8 cellular contexts compared by ENCODE assay signal in the genomic region with DNA sequence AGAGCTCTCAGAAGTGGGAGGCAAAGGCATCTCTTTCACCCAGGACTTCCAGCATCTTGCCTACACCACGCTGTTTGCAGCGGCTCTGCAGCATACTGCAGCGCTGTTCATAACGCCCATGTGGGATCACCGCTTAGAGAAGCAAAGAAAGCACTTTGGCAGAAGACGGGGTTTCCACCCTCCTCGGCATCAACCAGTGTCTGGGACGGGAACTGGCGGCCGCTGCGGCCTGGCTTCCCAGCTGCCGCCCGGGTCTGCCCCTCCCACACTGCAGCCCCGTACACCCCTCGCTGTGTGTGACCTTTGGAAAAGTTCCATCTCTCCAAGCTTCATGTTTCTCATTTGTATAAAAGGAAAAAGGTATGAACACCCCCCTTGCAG. TPM values are rescaled to one million over a fixed set of nuclear protein-coding genes. Genes with fewer than 3 reads are reported as not detected.
A peak's percentile ranks its signal among the peaks of the same experiment; 100 is the strongest.
DNase-seq lines count a peak whose midpoint lies in the region; ATAC-seq and TF ChIP-seq lines count a peak whose summit lies in the region.

No MANE protein-coding gene starts in this region.

- peak overlapping the region; percentile 93 for H3K27ac Mint-ChIP-seq in dendritic cell treated with granulocyte-macrophage colony-stimulating factor and Interleukin-4, amounts not matched to agents 40 ng/mL and 50 ng/mL, for 4 days

- H3K4me1 Mint-ChIP-seq in dendritic cell treated with granulocyte-macrophage colony-stimulating factor and Interleukin-4, amounts not matched to agents 40 ng/mL and 50 ng/mL, for 4 days (ENCODE audit: low read depth) = peaks cover 53% of the 10 kb centered on the region

- no peak for TF ChIP-seq CTCF in GM12864 (IDR thresholded peaks at IDR 0.05; ENCODE audit: low read depth, low read length, missing control alignments)

- ATAC-seq in left colon = peak; percentile 62

- intact Hi-C loops in dendritic cell treated with granulocyte-macrophage colony-stimulating factor and Interleukin-4, amounts not matched to agents 40 ng/mL and 50 ng/mL, for 4 days (cut with micrococcal nuclease) = loop anchor here (5.0 kb wide), 1 partner anchor 70 kb away; a partner anchor contains a TSS
- intact Hi-C loops in left colon (cut with DNase I, micrococcal nuclease) = no loop called here

- H3K4me3 Mint-ChIP-seq in dendritic cell treated with granulocyte-macrophage colony-stimulating factor and Interleukin-4, amounts not matched to agents 40 ng/mL and 50 ng/mL, for 4 days = peak overlapping the region; percentile 98

- no peaks in the 10 kb centered on the region for H3K27me3 Mint-ChIP-seq in dendritic cell treated with granulocyte-macrophage colony-stimulating factor and Interleukin-4, amounts not matched to agents 40 ng/mL and 50 ng/mL, for 4 days

- no peaks in the 10 kb centered on the region for H3K9me3 Mint-ChIP-seq in dendritic cell treated with granulocyte-macrophage colony-stimulating factor and Interleukin-4, amounts not matched to agents 40 ng/mL and 50 ng/mL, for 4 days

- H3K36me3 Mint-ChIP-seq in dendritic cell treated with granulocyte-macrophage colony-stimulating factor and Interleukin-4, amounts not matched to agents 40 ng/mL and 50 ng/mL, for 4 days (ENCODE audit: low read depth) = peaks cover 23% of the 10 kb centered on the region

- peak overlapping the region; percentile 83 for H3K4me3 ChIP-seq in GM12864 (ENCODE audit: low read depth, low read length)

- DNase-seq in GM12864 (ENCODE audit: low read depth) (no peak), HuH-7.5 (ENCODE audit: low spot score) (peak; percentile 39), left colon (peak; percentile 54 to 57), NCI-H2196 (lab: John Stamatoyannopoulos, UW; ENCODE audit: unreplicated experiment) (no peak), SIG-M5 (lab: John Stamatoyannopoulos, UW) (no peak)
- peak; percentile 42 for DNase-seq in activated CD4-positive, CD25-positive, alpha-beta regulatory T cell treated with anti-CD3 and anti-CD28 coated beads, Interleukin-2, amount 50 U/mL, for 72 hours
- peak; percentile 37 to 42 for DNase-seq in stimulated activated CD4-positive, alpha-beta T cell treated with anti-CD3 and anti-CD28 coated beads, Interleukin-2, amount 100 ng/mL, for 24 hours

RNA-seq across cellular contexts. Expression of a gene that starts 0.5 kb away (rescaled TPM):
- 10 to 100 TPM; 17.0 to 22.7 TPM for total RNA-seq in left colon

RNA-seq across cellular contexts. Expression of a gene that starts 13.4 kb away (rescaled TPM):
- 10 to 100 TPM; 25.5 to 35.7 TPM for total RNA-seq in left colon

RNA-seq across cellular contexts. Expression of a gene that starts 13.7 kb away (rescaled TPM):
- total RNA-seq in left colon = 10 to 100 TPM; 75.5 to 82.6 TPM

RNA-seq across cellular contexts. Expression of a gene that starts 21.5 kb away (rescaled TPM):
- total RNA-seq in left colon = 10 to 100 TPM; 10.9 to 21.9 TPM

Comparison
In these comparisons a context has a peak if more than half of its experiments do, and no peak if none do; other contexts are left out.
1. DNase-seq: peak in HuH-7.5 (single experiment), activated CD4-positive, CD25-positive, alpha-beta regulatory T cell treated with anti-CD3 and anti-CD28 coated beads, Interleukin-2, amount 50 U/mL, for 72 hours (single experiment), left colon (2 of 2) and stimulated activated CD4-positive, alpha-beta T cell treated with anti-CD3 and anti-CD28 coated beads, Interleukin-2, amount 100 ng/mL, for 24 hours (2 of 2); none in GM12864 (single experiment), NCI-H2196 (single experiment) and SIG-M5 (single experiment).